In the genomic region with DNA sequence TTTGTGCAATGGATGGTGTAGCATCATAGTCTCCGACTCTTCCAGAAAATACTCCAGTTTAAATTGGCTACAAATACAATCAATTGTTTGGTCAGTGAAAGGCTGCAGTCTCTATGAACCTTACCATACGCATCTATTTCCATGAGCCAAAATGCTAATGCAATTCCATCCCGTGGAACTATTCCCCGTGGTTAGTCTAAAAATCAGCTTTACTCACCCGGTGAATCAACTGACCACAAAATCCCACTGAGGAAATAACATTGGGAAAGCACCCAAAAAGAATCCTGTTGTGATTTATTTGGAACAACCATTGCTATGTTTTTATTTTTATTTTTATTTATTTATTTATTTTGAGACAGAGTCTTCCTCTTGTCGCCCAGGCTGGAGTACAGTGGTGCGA, we compare ENCODE assay signal across 21 cellular contexts.
DNase-seq lines count a peak whose midpoint lies in the region; ATAC-seq, FAIRE-seq and TF ChIP-seq lines count a peak whose summit lies in the region.
"Had no signal": no experiment of that assay in that cellular context is flagged by ENCODE, and none has a peak within 500 bp of the region (broad histone marks: within the 10 kb centered on the region; RNA-seq: fewer than 3 reads in every experiment).

No MANE protein-coding gene starts in this region.

- TF ChIP-seq CTCF in GM23338 (conservative IDR thresholded peaks at IDR 0.05; ENCODE audit: low read depth in 2 of 2): no peak
- no peak for TF ChIP-seq CTCF in astrocyte (IDR thresholded peaks at IDR 0.05; ENCODE audit: insufficient read depth, low read depth, low read length)
- TF ChIP-seq CTCF in fibroblast of mammary gland (conservative IDR thresholded peaks at IDR 0.05; ENCODE audit: control insufficient read depth, insufficient read depth, low read depth, low read length): no peak

- H3K9ac ChIP-seq in astrocyte (ENCODE audit: low read length): no peak overlapping the region

- H3K79me2 ChIP-seq in GM23338 (replicated peaks; ENCODE audit: insufficient read depth): peaks cover 1% of the 10 kb centered on the region
- no peaks in the 10 kb centered on the region for H3K79me2 ChIP-seq in astrocyte (ENCODE audit: insufficient read depth, low read length)

- H3K27ac Mint-ChIP-seq in GM23338 (no peak overlapping the region), astrocyte (ENCODE audit: unreplicated experiment) (no peak overlapping the region)
- no peak overlapping the region for H3K27ac Mint-ChIP-seq in activated CD4-positive, alpha-beta T cell treated with anti-CD3 and anti-CD28 coated beads, Interleukin-2, amount 10 ng/mL, durations not matched to agents 24 days and 14 days
- H3K27ac Mint-ChIP-seq: CD8-positive, alpha-beta T cell; HFFc6 had no signal

- peaks cover 5% of the 10 kb centered on the region for H3K27me3 Mint-ChIP-seq in GM23338 (ENCODE audit: insufficient read depth, low read depth, poor library complexity)
- peaks cover 24% of the 10 kb centered on the region for H3K27me3 Mint-ChIP-seq in astrocyte (ENCODE audit: low read depth, unreplicated experiment)
- peaks cover 9% of the 10 kb centered on the region for H3K27me3 Mint-ChIP-seq in activated CD4-positive, alpha-beta T cell treated with anti-CD3 and anti-CD28 coated beads, Interleukin-2, amount 10 ng/mL, durations not matched to agents 24 days and 14 days

- no peaks in the 10 kb centered on the region for H3K36me3 ChIP-seq in GM23338 (ENCODE audit: insufficient read depth)
- no peaks in the 10 kb centered on the region for H3K36me3 ChIP-seq in astrocyte (ENCODE audit: insufficient read depth, low read length)
- H3K36me3 ChIP-seq: HAP-1 had no signal

- FAIRE-seq in astrocyte (lab: Jason Lieb, UNC) (no peak), HTR-8/SVneo (lab: Jason Lieb, UNC) (no peak)
- FAIRE-seq: GM12891, GM18507, H54 had no signal

- peaks cover 14% of the 10 kb centered on the region for H3K9me3 Mint-ChIP-seq in GM23338
- H3K9me3 Mint-ChIP-seq in astrocyte (ENCODE audit: unreplicated experiment): peaks cover 4% of the 10 kb centered on the region
- H3K9me3 Mint-ChIP-seq in activated CD4-positive, alpha-beta T cell treated with anti-CD3 and anti-CD28 coated beads, Interleukin-2, amount 10 ng/mL, durations not matched to agents 24 days and 14 days: no peaks in the 10 kb centered on the region
- H3K9me3 Mint-ChIP-seq: CD8-positive, alpha-beta T cell had no signal

- H3K4me2 ChIP-seq in GM23338 (no peak overlapping the region), astrocyte (ENCODE audit: low read length) (no peak overlapping the region)

- H3K27me3 ChIP-seq in GM23338 (ENCODE audit: insufficient read depth): no peaks in the 10 kb centered on the region
- peaks cover 4% of the 10 kb centered on the region for H3K27me3 ChIP-seq in astrocyte (ENCODE audit: insufficient read depth, low read length)

- no peak overlapping the region for H3K27ac ChIP-seq in GM23338 (ENCODE audit: low read depth)
- H3K27ac ChIP-seq in astrocyte (ENCODE audit: low read depth, low read length): no peak overlapping the region

- peaks cover 25% of the 10 kb centered on the region for H3K4me1 Mint-ChIP-seq in GM23338
- H3K4me1 Mint-ChIP-seq in astrocyte (ENCODE audit: low read depth, unreplicated experiment): no peaks in the 10 kb centered on the region
- no peaks in the 10 kb centered on the region for H3K4me1 Mint-ChIP-seq in activated CD4-positive, alpha-beta T cell treated with anti-CD3 and anti-CD28 coated beads, Interleukin-2, amount 10 ng/mL, durations not matched to agents 24 days and 14 days
- H3K4me1 Mint-ChIP-seq: CD4-positive, CD25-positive, alpha-beta regulatory T cell had no signal

- H2AFZ ChIP-seq in GM23338 (peak overlapping the region; percentile 14), astrocyte (ENCODE audit: low read depth, low read length) (no peak overlapping the region)

- H3K4me1 ChIP-seq in GM23338 (ENCODE audit: insufficient read depth): peaks cover 24% of the 10 kb centered on the region
- H3K4me1 ChIP-seq in astrocyte (ENCODE audit: insufficient read depth, low read length): no peaks in the 10 kb centered on the region
- H3K4me1 ChIP-seq: Caco-2, HAP-1 had no signal

- intact Hi-C loops in activated CD4-positive, alpha-beta T cell treated with anti-CD3 and anti-CD28 coated beads, Interleukin-2, amount 10 ng/mL, durations not matched to agents 24 days and 14 days (cut with micrococcal nuclease): no loop called here

- H3F3A ChIP-seq in GM23338 (replicated peaks; ENCODE audit: low read depth): peaks cover 5% of the 10 kb centered on the region; the same call in 1 of the 2 replicates

- H3K4me3 ChIP-seq in GM23338 (no peak overlapping the region), astrocyte (ENCODE audit: insufficient read depth, low read depth, low read length) (no peak overlapping the region), fibroblast of mammary gland (ENCODE audit: control insufficient read depth, low read depth, low read length) (no peak overlapping the region)
- H3K4me3 ChIP-seq: HAP-1 had no signal

- H3K4me3 Mint-ChIP-seq in GM23338 (no peak overlapping the region), astrocyte (ENCODE audit: unreplicated experiment) (no peak overlapping the region)
- no peak overlapping the region for H3K4me3 Mint-ChIP-seq in activated CD4-positive, alpha-beta T cell treated with anti-CD3 and anti-CD28 coated beads, Interleukin-2, amount 10 ng/mL, durations not matched to agents 24 days and 14 days
- H3K4me3 Mint-ChIP-seq: CD4-positive, CD25-positive, alpha-beta regulatory T cell; CD8-positive, alpha-beta T cell; HFFc6 had no signal

- DNase-seq in GM23338 (ENCODE audit: low spot score): no peak
- peak; percentile 9 for DNase-seq in astrocyte (ENCODE audit: low read depth)
- peak; percentile 57 for DNase-seq in fibroblast of mammary gland (ENCODE audit: low read depth)
- peak; percentile 54 for DNase-seq in stromal cell of bone marrow (ENCODE audit: low read depth)
- no peak for DNase-seq in HTR-8/SVneo (ENCODE audit: insufficient read length, low spot score)
- no peak for DNase-seq in activated CD4-positive, alpha-beta T cell treated with anti-CD3 and anti-CD28 coated beads, Interleukin-2, amount 10 ng/mL, durations not matched to agents 24 days and 14 days
- DNase-seq: C1 segment of cervical spinal cord; Caco-2; CD4-positive, CD25-positive, alpha-beta regulatory T cell; CD8-positive, alpha-beta T cell; DMS153; EL; GDM1; GOT3; HFFc6 had no signal

- no peaks in the 10 kb centered on the region for H4K20me1 ChIP-seq in GM23338 (replicated peaks; ENCODE audit: insufficient read depth)
- no peaks in the 10 kb centered on the region for H4K20me1 ChIP-seq in astrocyte (ENCODE audit: insufficient read depth, low read length)

- ATAC-seq in GM23338: no peak
- ATAC-seq in HG03045 (IDR thresholded peaks at IDR 0.05; ENCODE audit: unreplicated experiment): no peak
- no peak for ATAC-seq in HG03469 (IDR thresholded peaks at IDR 0.05; ENCODE audit: unreplicated experiment)
- ATAC-seq: CD8-positive, alpha-beta T cell had no signal

- no peaks in the 10 kb centered on the region for H3K9me3 ChIP-seq in astrocyte (ENCODE audit: insufficient read depth, low read depth, low read length)
- H3K9me3 ChIP-seq: Caco-2, HAP-1 had no signal

- H3K36me3 Mint-ChIP-seq in GM23338 (ENCODE audit: low read depth) (no peaks in the 10 kb centered on the region), astrocyte (ENCODE audit: low read depth, unreplicated experiment) (no peaks in the 10 kb centered on the region)
- no peaks in the 10 kb centered on the region for H3K36me3 Mint-ChIP-seq in activated CD4-positive, alpha-beta T cell treated with anti-CD3 and anti-CD28 coated beads, Interleukin-2, amount 10 ng/mL, durations not matched to agents 24 days and 14 days (ENCODE audit: low read depth)
- H3K36me3 Mint-ChIP-seq: CD4-positive, CD25-positive, alpha-beta regulatory T cell; CD8-positive, alpha-beta T cell had no signal

- 0 out of 2 replicates have a peak, but pooled peaks cover 4% of the 10 kb centered on the region for H3K9me2 ChIP-seq in GM23338 (ENCODE audit: insufficient read depth)

TF ChIP-seq in GM23338, 12 proteins besides CTCF, POLR2A, EP300 and RAD21 (continues in another document):
- no peak for TF ChIP-seq NANOG (IDR thresholded peaks at IDR 0.05; ENCODE audit: borderline replicate concordance)
- TF ChIP-seq STAT1 (IDR thresholded peaks at IDR 0.05; ENCODE audit: unreplicated experiment): no peak

Comparison
In these comparisons a context has a peak if more than half of its experiments do, and no peak if none do; other contexts are left out.
1. DNase-seq: peak in astrocyte (single experiment), fibroblast of mammary gland (single experiment) and stromal cell of bone marrow (single experiment); none in GM23338 (single experiment), HTR-8/SVneo (single experiment) and activated CD4-positive, alpha-beta T cell treated with anti-CD3 and anti-CD28 coated beads, Interleukin-2, amount 10 ng/mL, durations not matched to agents 24 days and 14 days (single experiment).